1 cellular context compared by ENCODE assay signal in the genomic region with DNA sequence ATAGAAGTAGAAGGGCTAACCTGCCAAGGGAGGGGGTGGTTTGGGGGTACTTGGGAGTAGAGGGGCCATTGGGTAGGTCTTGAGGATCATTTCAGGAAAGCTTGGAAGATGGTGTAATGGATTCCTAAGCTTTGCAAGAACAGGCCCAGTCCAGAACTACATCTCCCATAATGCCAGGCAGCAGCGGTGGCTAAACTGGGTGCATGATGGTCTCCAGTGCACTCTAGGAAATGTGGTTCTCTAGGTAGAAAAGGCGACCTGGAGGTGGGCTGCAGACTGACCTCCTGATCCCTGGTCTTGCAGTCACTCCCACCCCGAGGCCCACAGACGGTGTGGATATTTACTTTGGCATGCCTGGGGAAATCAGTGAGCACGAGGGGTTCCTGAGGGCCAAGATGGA.
TF ChIP-seq lines count a peak whose summit lies in the region.

No MANE protein-coding gene starts in this region.

TF ChIP-seq in H1, 55 proteins besides CTCF, POLR2A, EP300 and RAD21:
- TF ChIP-seq YY1 (IDR thresholded peaks at IDR 0.05; ENCODE audit: low read depth, low read length) = peak; percentile 80; the same call in 1 of the 2 replicates
- TF ChIP-seq SIX5 (IDR thresholded peaks at IDR 0.05; ENCODE audit: low read depth, low read length) = peak; percentile 91
- TF ChIP-seq NRF1 (IDR thresholded peaks at IDR 0.05; ENCODE audit: low read depth, low read length) = no peak
- peak; percentile 40; the same call in 1 of the 2 replicates for TF ChIP-seq CREB1 (IDR thresholded peaks at IDR 0.05)
- TF ChIP-seq CEBPB (IDR thresholded peaks at IDR 0.05; ENCODE audit: low read depth, low read length) = no peak
